1 cellular context compared by ENCODE assay signal in the genomic region with DNA sequence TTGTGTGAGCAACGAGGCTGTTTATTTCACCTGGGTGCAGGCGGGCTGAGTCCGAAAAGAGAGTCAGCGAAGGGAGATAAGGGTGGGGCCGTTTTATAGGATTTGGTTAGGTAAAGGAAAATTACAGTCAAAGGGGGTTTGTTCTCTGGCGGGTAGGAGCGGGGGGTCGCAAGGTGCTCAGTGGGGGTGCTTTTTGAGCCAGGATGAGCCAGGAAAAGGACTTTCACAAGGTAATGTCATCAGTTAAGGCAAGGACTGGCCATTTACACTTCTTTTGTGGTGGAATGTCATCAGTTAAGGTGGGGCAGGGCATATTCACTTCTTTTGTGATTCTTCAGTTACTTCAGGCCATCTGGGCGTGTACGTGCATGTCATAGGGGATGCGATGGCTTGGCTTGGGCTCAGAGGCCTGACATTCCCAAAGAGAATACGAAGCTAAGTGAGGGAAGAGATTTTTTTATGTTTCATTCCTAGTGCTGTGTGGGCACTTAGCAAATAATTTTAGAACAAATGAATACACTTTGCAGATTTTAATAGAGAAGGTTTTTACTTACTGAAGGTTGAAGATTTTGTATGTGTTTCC.
TF ChIP-seq lines count a peak whose summit lies in the region.

No MANE protein-coding gene starts in this region.

TF ChIP-seq in H1, 55 proteins besides CTCF, POLR2A, EP300 and RAD21:
- 0 out of 2 replicates have a peak, but pooled peaks have one; percentile 20 for TF ChIP-seq TBP (IDR thresholded peaks at IDR 0.05; ENCODE audit: low read depth, low read length)
- TF ChIP-seq SIN3A (conservative IDR thresholded peaks at IDR 0.05 in 1 of 2, IDR thresholded peaks at IDR 0.05 in 1 of 2; ENCODE audit: low read depth in 1 of 2, low read length in 2 of 2) = peak in 1 of 2 experiments; percentile 64; a peak in 1 of 4 replicates
